Comparison of ENCODE assay signal across 29 cellular contexts in the genomic region with DNA sequence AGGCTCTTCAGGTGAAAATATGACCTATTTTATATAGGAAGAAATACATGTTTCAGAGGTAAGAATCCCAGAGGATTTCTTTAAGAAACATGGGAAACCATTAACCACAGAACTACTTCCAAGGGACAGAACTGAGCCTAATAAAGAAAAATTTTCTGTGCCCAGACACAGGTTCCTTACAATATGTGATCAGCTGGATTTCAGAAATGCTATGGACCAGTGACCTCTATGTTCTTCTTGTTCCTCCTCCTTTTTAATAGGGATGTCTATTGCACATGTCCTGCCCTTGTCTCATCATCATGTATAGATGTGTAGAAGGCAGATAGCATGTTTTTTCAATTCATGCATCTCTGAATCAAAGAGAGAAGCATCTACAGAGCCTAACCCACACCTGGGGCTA.
"Had no signal": no experiment of that assay in that cellular context is flagged by ENCODE, and none has a peak within 500 bp of the region (broad histone marks: within the 10 kb centered on the region; RNA-seq: fewer than 3 reads in every experiment).

No MANE protein-coding gene starts in this region.

- H3K4me3 ChIP-seq: stomach, suprapubic skin, testis, thoracic aorta, thyroid gland, tibial artery, tibial nerve, transverse colon, upper lobe of left lung, upper lobe of right lung, uterus, vagina had no signal

- ATAC-seq: stimulated activated effector memory CD8-positive, alpha-beta T cell treated with anti-CD3 and anti-CD28 coated beads, Interleukin-12 subunit alpha, Interleukin-12 subunit beta, amount 100 ng/mL, for 72 hours; stimulated activated memory B cell treated with anti-CD40 and anti-IgM and Interleukin-4, amounts not matched to agents 10 μg/mL and 1 μg/mL and 100 μg/mL, for 72 hours; stimulated activated naive B cell treated with anti-CD40 and anti-IgM and Interleukin-4, amounts not matched to agents 10 μg/mL and 1 μg/mL and 100 μg/mL, for 72 hours; stimulated activated naive CD8-positive, alpha-beta T cell treated with anti-CD3 and anti-CD28 coated beads, Interleukin-15, amount 100 ng/mL, for 72 hours; stimulated activated naive CD8-positive, alpha-beta T cell treated with anti-CD3 and anti-CD28 coated beads, Interleukin-15, Interleukin-2, amounts not matched to agents 100 U/mL and 50 U/mL, for 24 hours; upper lobe of right lung had no signal

- H3K36me3 ChIP-seq: stomach, suprapubic skin, thoracic aorta, thyroid gland, tibial artery, tibial nerve, transverse colon, upper lobe of left lung, upper lobe of right lung, uterus, vagina had no signal

- H3K27me3 ChIP-seq: stomach, suprapubic skin, testis, thyroid gland, tibial artery, tibial nerve, transverse colon, upper lobe of left lung, upper lobe of right lung, uterus, vagina had no signal

- H3K4me1 ChIP-seq: stomach, suprapubic skin, testis, thyroid gland, tibial artery, tibial nerve, transverse colon, upper lobe of left lung, upper lobe of right lung, uterus, vagina had no signal

- H3K4me1 Mint-ChIP-seq: stimulated activated memory B cell treated with anti-CD40 and anti-IgM and Interleukin-4, amounts not matched to agents 10 μg/mL and 1 μg/mL and 100 μg/mL, for 72 hours; stimulated activated naive B cell treated with anti-CD40 and anti-IgM and Interleukin-4, amounts not matched to agents 10 μg/mL and 1 μg/mL and 100 μg/mL, for 72 hours had no signal

- H3K27ac ChIP-seq: stomach, suprapubic skin, testis, thoracic aorta, thyroid gland, tibial artery, tibial nerve, upper lobe of left lung, upper lobe of right lung, uterus, vagina had no signal

- H3K9me3 ChIP-seq: suprapubic skin, testis, thyroid gland had no signal

- DNase-seq: stimulated activated CD4-positive, alpha-beta T cell treated with anti-CD3 and anti-CD28 coated beads, Interleukin-2, amount 100 ng/mL, for 48 hours; stimulated activated CD4-positive, alpha-beta T cell treated with anti-CD3 and anti-CD28 coated beads, Interleukin-4, amount 100 ng/mL, for 1 hour; stimulated activated CD4-positive, alpha-beta T cell treated with anti-CD3 and anti-CD28 coated beads, Interleukin-4, amount 100 ng/mL, for 24 hours; stimulated activated CD4-positive, alpha-beta T cell treated with anti-CD3 and anti-CD28 coated beads, Interleukin-4, amount 100 ng/mL, for 4 hours; stimulated activated CD8-positive, alpha-beta memory T cell treated with anti-CD3 and anti-CD28 coated beads, Interleukin-4, amount 100 ng/mL, for 48 hours; stimulated activated naive B cell treated with anti-CD40 and anti-IgM and Interleukin-4, amounts not matched to agents 10 μg/mL and 1 μg/mL and 100 μg/mL, for 72 hours; stimulated activated naive CD4-positive, alpha-beta T cell; stimulated activated naive CD4-positive, alpha-beta T cell treated with Interleukin-2 at 50 U/mL for 16 hours; stimulated activated naive CD8-positive, alpha-beta T cell treated with anti-CD3 and anti-CD28 coated beads, Interleukin-15, amount 100 ng/mL, for 72 hours; stimulated activated naive CD8-positive, alpha-beta T cell treated with anti-CD3 and anti-CD28 coated beads, Interleukin-15, Interleukin-2, amounts not matched to agents 100 U/mL and 50 U/mL, for 24 hours; stomach; substantia nigra; testis; thyroid gland; tibial artery; transverse colon; trophoblast cell; upper lobe of left lung; upper lobe of right lung; uterus had no signal

- H3K4me3 Mint-ChIP-seq: stimulated activated effector memory CD8-positive, alpha-beta T cell treated with anti-CD3 and anti-CD28 coated beads, Interleukin-12 subunit alpha, Interleukin-12 subunit beta, amount 100 ng/mL, for 72 hours; stimulated activated memory B cell treated with anti-CD40 and anti-IgM and Interleukin-4, amounts not matched to agents 10 μg/mL and 1 μg/mL and 100 μg/mL, for 72 hours; stimulated activated naive B cell treated with anti-CD40 and anti-IgM and Interleukin-4, amounts not matched to agents 10 μg/mL and 1 μg/mL and 100 μg/mL, for 72 hours; stimulated activated naive CD8-positive, alpha-beta T cell treated with anti-CD3 and anti-CD28 coated beads, Interleukin-15, amount 100 ng/mL, for 72 hours; stimulated activated naive CD8-positive, alpha-beta T cell treated with anti-CD3 and anti-CD28 coated beads, Interleukin-15, Interleukin-2, amounts not matched to agents 100 ng/mL and 50 ng/mL, for 24 hours; type B pancreatic cell had no signal

- H3K36me3 Mint-ChIP-seq: stimulated activated memory B cell treated with anti-CD40 and anti-IgM and Interleukin-4, amounts not matched to agents 10 μg/mL and 1 μg/mL and 100 μg/mL, for 72 hours; stimulated activated naive B cell treated with anti-CD40 and anti-IgM and Interleukin-4, amounts not matched to agents 10 μg/mL and 1 μg/mL and 100 μg/mL, for 72 hours; type B pancreatic cell had no signal

- H3K27me3 Mint-ChIP-seq: stimulated activated memory B cell treated with anti-CD40 and anti-IgM and Interleukin-4, amounts not matched to agents 10 μg/mL and 1 μg/mL and 100 μg/mL, for 72 hours; stimulated activated naive B cell treated with anti-CD40 and anti-IgM and Interleukin-4, amounts not matched to agents 10 μg/mL and 1 μg/mL and 100 μg/mL, for 72 hours; stimulated activated naive CD8-positive, alpha-beta T cell treated with anti-CD3 and anti-CD28 coated beads, Interleukin-15, amount 100 ng/mL, for 72 hours; type B pancreatic cell had no signal

- H3K27ac Mint-ChIP-seq: stimulated activated effector memory CD8-positive, alpha-beta T cell treated with anti-CD3 and anti-CD28 coated beads, Interleukin-12 subunit alpha, Interleukin-12 subunit beta, amount 100 ng/mL, for 72 hours; stimulated activated memory B cell treated with anti-CD40 and anti-IgM and Interleukin-4, amounts not matched to agents 10 μg/mL and 1 μg/mL and 100 μg/mL, for 72 hours; stimulated activated naive B cell treated with anti-CD40 and anti-IgM and Interleukin-4, amounts not matched to agents 10 μg/mL and 1 μg/mL and 100 μg/mL, for 72 hours; stimulated activated naive CD8-positive, alpha-beta T cell treated with anti-CD3 and anti-CD28 coated beads, Interleukin-15, amount 100 ng/mL, for 72 hours; stimulated activated naive CD8-positive, alpha-beta T cell treated with anti-CD3 and anti-CD28 coated beads, Interleukin-15, Interleukin-2, amounts not matched to agents 100 ng/mL and 50 ng/mL, for 24 hours; type B pancreatic cell had no signal

- FAIRE-seq: urothelium cell line had no signal
